Comparison of ENCODE assay signal across 17 cellular contexts in genomic region chr7:40288827-40289226, GRCh38.
DNase-seq lines count a peak whose midpoint lies in the region; ATAC-seq and TF ChIP-seq lines count a peak whose summit lies in the region.
"Had no signal": no experiment of that assay in that cellular context is flagged by ENCODE, and none has a peak within 500 bp of the region (broad histone marks: within the 10 kb centered on the region; RNA-seq: fewer than 3 reads in every experiment).

No MANE protein-coding gene starts in this region.

- H3K4me1 ChIP-seq in prostate gland (replicated peaks): no peaks in the 10 kb centered on the region
- no peaks in the 10 kb centered on the region for H3K4me1 ChIP-seq in right cardiac atrium (ENCODE audit: control insufficient read depth, insufficient read depth, low read length)

- H3K9me3 ChIP-seq in prostate gland: no peaks in the 10 kb centered on the region
- H3K9me3 ChIP-seq in right cardiac atrium (ENCODE audit: control insufficient read depth, low read length): no peaks in the 10 kb centered on the region

- WGBS in prostate gland: 85% methylated on average over 2 of the region's 2 CpGs
- WGBS in right cardiac atrium: 72% methylated on average over 2 of the region's 2 CpGs

- intact Hi-C loops in prostate gland (cut with DNase I): no loop called here
- intact Hi-C loops in dorsolateral prefrontal cortex (cut with DNase I): no loop called here
- intact Hi-C loops in right cardiac atrium (cut with DNase I): no loop called here

- no peak overlapping the region for H3K4me3 ChIP-seq in prostate gland
- H3K4me3 ChIP-seq in dorsolateral prefrontal cortex: no peak overlapping the region
- no peak overlapping the region for H3K4me3 ChIP-seq in right cardiac atrium (ENCODE audit: low read length)

- no peaks in the 10 kb centered on the region for H3K36me3 ChIP-seq in prostate gland

- no peak overlapping the region for H3K27ac ChIP-seq in prostate gland
- no peak overlapping the region for H3K27ac ChIP-seq in dorsolateral prefrontal cortex
- no peak overlapping the region for H3K27ac ChIP-seq in right cardiac atrium (ENCODE audit: low read length)

- no peak for TF ChIP-seq POLR2A in prostate gland (IDR thresholded peaks at IDR 0.05)

- no peaks in the 10 kb centered on the region for H3K27me3 ChIP-seq in prostate gland (replicated peaks; ENCODE audit: insufficient read depth)
- no peaks in the 10 kb centered on the region for H3K27me3 ChIP-seq in dorsolateral prefrontal cortex
- H3K27me3 ChIP-seq in right cardiac atrium (ENCODE audit: control insufficient read depth, insufficient read depth): no peaks in the 10 kb centered on the region

- TF ChIP-seq CTCF in prostate gland (IDR thresholded peaks at IDR 0.05): no peak
- no peak for TF ChIP-seq CTCF in dorsolateral prefrontal cortex (IDR thresholded peaks at IDR 0.05 in 54 of 56, conservative IDR thresholded peaks at IDR 0.05 in 2 of 56; ENCODE audit: low read depth in 1 of 56, partially characterized antibody in 56 of 56)

- ATAC-seq in GM18907 (IDR thresholded peaks at IDR 0.05; ENCODE audit: unreplicated experiment) (peak; percentile 82), GM21447 (IDR thresholded peaks at IDR 0.05; ENCODE audit: unreplicated experiment) (peak; percentile 61), HG03196 (IDR thresholded peaks at IDR 0.05; ENCODE audit: unreplicated experiment) (peak; percentile 67), right cardiac atrium (no peak)
- ATAC-seq: PC-3 had no signal

- DNase-seq in prostate gland (ENCODE audit: low spot score): no peak
- no peak for DNase-seq in dorsolateral prefrontal cortex
- no peak for DNase-seq in right cardiac atrium
- DNase-seq in SHP77 (lab: John Stamatoyannopoulos, UW): no peak
- DNase-seq: Calu3; CD4-positive, alpha-beta T cell; DMS79; HCEC 1CT; NCI-H1436; NCI-H2029 treated with DMSO at 0.1 percent for 48 hours; NCI-H226; NCI-H526; PC-3; T-helper 9 cell had no signal

Comparison
In these comparisons a context has a peak if more than half of its experiments do, and no peak if none do; other contexts are left out.
1. ATAC-seq: peak in GM18907 (single experiment), GM21447 (single experiment) and HG03196 (single experiment); none in right cardiac atrium (0 of 2).